ENCODE assay signal across 8 cellular contexts in genomic region chr15:52709172-52709979, GRCh38.
DNase-seq lines count a peak whose midpoint lies in the region; ATAC-seq, FAIRE-seq and TF ChIP-seq lines count a peak whose summit lies in the region.

No MANE protein-coding gene starts in this region.

- TF ChIP-seq CTCF in Loucy (conservative IDR thresholded peaks at IDR 0.05; ENCODE audit: low read length) = no peak

- H3K79me2 ChIP-seq in Loucy (ENCODE audit: insufficient read depth, low read length) = no peaks in the 10 kb centered on the region

- H3K9me2 ChIP-seq in Loucy (replicated peaks; ENCODE audit: low read depth, low read length) = no peaks in the 10 kb centered on the region

- FAIRE-seq in GM18507 (lab: Jason Lieb, UNC) = peak; percentile 89

- ATAC-seq in GM21786 (IDR thresholded peaks at IDR 0.05; ENCODE audit: unreplicated experiment) = peak; percentile 88

- H3F3A ChIP-seq in Loucy (ENCODE audit: low read depth) = no peaks in the 10 kb centered on the region

- H3K27ac ChIP-seq in iPS-20b (ENCODE audit: low read length) = no peak overlapping the region

- no peaks in the 10 kb centered on the region for H4K20me1 ChIP-seq in Loucy (ENCODE audit: insufficient read depth, low read length, poor library complexity, severe bottlenecking)

- H3K9ac ChIP-seq in Loucy (ENCODE audit: low read depth, low read length, poor library complexity, severe bottlenecking) (no peak overlapping the region), iPS-20b (ENCODE audit: low read depth, low read length) (peak overlapping the region; percentile 18; the same call in 1 of the 2 replicates)

- peak; percentile 17 for DNase-seq in GM18507 (ENCODE audit: extremely low spot score, insufficient read length, low read depth)
- DNase-seq in NCI-H510A (lab: John Stamatoyannopoulos, UW) = no peak
- DNase-seq in activated T-cell treated with anti-CD3 and anti-CD28 coated beads for 4 hours = no peak
- DNase-seq in foreskin melanocyte = no peak
- DNase-seq in cortex of kidney (lab: John Stamatoyannopoulos, UW) = no peak

- H3K4me3 ChIP-seq in Loucy (ENCODE audit: low read length, poor library complexity, severe bottlenecking) = no peak overlapping the region
- peak overlapping the region; percentile 70 for H3K4me3 ChIP-seq in iPS-20b (ENCODE audit: low read length)

- H3K27me3 ChIP-seq in Loucy (ENCODE audit: insufficient read depth, low read length, poor library complexity, severe bottlenecking) (no peaks in the 10 kb centered on the region), iPS-20b (ENCODE audit: insufficient read depth, low read length) (no peaks in the 10 kb centered on the region)

- 0 out of 2 replicates have a peak overlapping the region, but pooled peaks have one; percentile 4 for H2AFZ ChIP-seq in Loucy (ENCODE audit: low read length)

- H3K9me3 ChIP-seq in Loucy (ENCODE audit: insufficient read depth, low read depth, low read length) (no peaks in the 10 kb centered on the region), iPS-20b (ENCODE audit: insufficient read depth, low read depth, low read length) (no peaks in the 10 kb centered on the region)

- no peaks in the 10 kb centered on the region for H3K36me3 ChIP-seq in Loucy (ENCODE audit: insufficient read depth, low read length)
- no peaks in the 10 kb centered on the region for H3K36me3 ChIP-seq in iPS-20b (ENCODE audit: insufficient read depth, low read depth, low read length)

- H3K4me1 ChIP-seq in Loucy (ENCODE audit: insufficient read depth, low read length, poor library complexity, severe bottlenecking) = no peaks in the 10 kb centered on the region
- H3K4me1 ChIP-seq in iPS-20b (ENCODE audit: insufficient read depth, low read length) = peaks cover 5% of the 10 kb centered on the region

- H3K4me2 ChIP-seq in Loucy (ENCODE audit: low read depth, low read length, poor library complexity, severe bottlenecking) = no peak overlapping the region
